ENCODE assay signal across 8 cellular contexts in the genomic region with DNA sequence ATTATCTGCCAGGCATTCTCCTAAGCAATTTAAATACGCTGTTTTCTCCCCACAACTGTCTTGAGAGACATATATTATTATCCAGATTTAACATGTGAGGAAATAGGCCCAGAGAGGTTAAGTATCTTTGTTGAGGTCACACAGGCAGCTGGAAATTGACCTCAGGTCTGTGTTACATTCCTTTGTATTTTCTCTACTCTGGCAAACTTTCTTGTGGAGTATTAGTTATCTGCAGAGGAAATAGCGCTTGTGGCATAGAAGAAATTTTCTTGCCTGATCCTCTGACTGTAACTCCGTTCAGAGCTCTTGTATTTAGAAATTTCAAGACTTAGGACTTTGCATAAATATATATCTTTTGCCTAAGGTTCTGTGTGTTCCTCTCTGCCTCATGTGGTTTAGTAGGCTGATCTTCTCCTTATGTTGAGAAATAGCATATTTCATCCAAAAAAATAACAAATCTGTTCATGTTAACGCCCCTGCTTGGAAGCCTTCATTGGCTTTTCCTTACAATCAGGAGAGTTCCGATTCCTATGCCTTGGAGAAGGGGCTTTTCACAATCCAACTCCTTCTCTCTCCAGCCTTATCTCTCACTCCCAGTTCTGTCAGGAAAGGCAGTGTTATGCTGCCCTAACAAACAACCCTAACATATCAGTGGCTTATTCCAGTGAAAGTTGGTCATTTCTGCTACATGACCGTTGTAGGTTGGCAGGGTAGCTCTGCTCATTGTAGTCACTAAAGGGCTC. TPM values are rescaled to one million over a fixed set of nuclear protein-coding genes. Genes with fewer than 3 reads are reported as not detected.
A peak's percentile ranks its signal among the peaks of the same experiment; 100 is the strongest.
DNase-seq lines count a peak whose midpoint lies in the region; ATAC-seq and TF ChIP-seq lines count a peak whose summit lies in the region.

No MANE protein-coding gene starts in this region.

- DNase-seq in left ventricle myocardium inferior (no peak), cardiac septum (ENCODE audit: low spot score) (no peak), dorsolateral prefrontal cortex (no peak), mesenteric fat pad (ENCODE audit: low spot score) (no peak), DMS53 treated with DMSO at 0.1 percent for 48 hours (lab: John Stamatoyannopoulos, UW; ENCODE audit: unreplicated experiment) (no peak)
- peak in 2 of 9 donors; percentile 3 for DNase-seq in naive thymus-derived CD4-positive, alpha-beta T cell

- peaks cover 16% of the 10 kb centered on the region for H3K36me3 ChIP-seq in left ventricle myocardium inferior
- H3K36me3 ChIP-seq in naive thymus-derived CD4-positive, alpha-beta T cell (ENCODE audit: control insufficient read depth in 2 of 3, insufficient read depth in 3 of 3, low read length in 3 of 3), result peaks cover 0 to 23% (median 0%) of the 10 kb centered on the region in 3 experiments

- CTCF ChIA-PET in naive thymus-derived CD4-positive, alpha-beta T cell (lab: Charles Lee), result interaction anchor here (1.4 kb wide), 1 partner anchor 913 kb away, joined by 7 read pairs; no protein-coding TSS in a partner anchor

- intact Hi-C loops in left ventricle myocardium inferior (cut with micrococcal nuclease), result loop anchor here (10.0 kb wide), 4 partner anchors 118 to 908 kb away; a partner anchor contains a TSS
- intact Hi-C loops in cardiac septum (cut with DNase I), result loop anchor here (5.0 to 10.0 kb wide), 2 partner anchors 181 to 808 kb away; no protein-coding TSS in a partner anchor
- intact Hi-C loops in dorsolateral prefrontal cortex (cut with DNase I), result loop anchor here (1.0 to 10.0 kb wide), 5 partner anchors 61 to 968 kb away; no protein-coding TSS in a partner anchor
- intact Hi-C loops in naive thymus-derived CD4-positive, alpha-beta T cell (cut with micrococcal nuclease), result loop anchor here (10.0 kb wide), 3 partner anchors 242 to 788 kb away; a partner anchor contains a TSS

- H3K36me3 Mint-ChIP-seq in naive thymus-derived CD4-positive, alpha-beta T cell, result peaks cover 6 to 36% (median 31%) of the 10 kb centered on the region in 5 donors

- no peak for ATAC-seq in naive thymus-derived CD4-positive, alpha-beta T cell
- ATAC-seq in GM21390 (IDR thresholded peaks at IDR 0.05; ENCODE audit: unreplicated experiment), result no peak
- ATAC-seq in GM18519 (IDR thresholded peaks at IDR 0.05; ENCODE audit: low FRiP score, unreplicated experiment), result no peak

- peak overlapping the region; percentile 41 to 100 (median 94) for H3K4me3 Mint-ChIP-seq in naive thymus-derived CD4-positive, alpha-beta T cell

- no peaks in the 10 kb centered on the region for H3K27me3 ChIP-seq in left ventricle myocardium inferior (ENCODE audit: low read depth)
- H3K27me3 ChIP-seq in dorsolateral prefrontal cortex, result no peaks in the 10 kb centered on the region
- H3K27me3 ChIP-seq in naive thymus-derived CD4-positive, alpha-beta T cell (ENCODE audit: control insufficient read depth in 2 of 2, insufficient read depth in 2 of 2, low read length in 2 of 2), result no peaks in the 10 kb centered on the region

- peaks cover 11% of the 10 kb centered on the region for H3K9me3 ChIP-seq in left ventricle myocardium inferior (replicated peaks)
- H3K9me3 ChIP-seq in naive thymus-derived CD4-positive, alpha-beta T cell (ENCODE audit: control insufficient read depth in 2 of 3, low read length in 3 of 3), result no peaks in the 10 kb centered on the region

- H3K27me3 Mint-ChIP-seq in naive thymus-derived CD4-positive, alpha-beta T cell, result peaks cover 0 to 5% (median 0%) of the 10 kb centered on the region in 5 donors

- H3K9me3 Mint-ChIP-seq in naive thymus-derived CD4-positive, alpha-beta T cell, result peaks cover 0 to 34% (median 9%) of the 10 kb centered on the region in 11 donors

- peak overlapping the region; percentile 99 for H3K27ac ChIP-seq in left ventricle myocardium inferior (replicated peaks)
- H3K27ac ChIP-seq in dorsolateral prefrontal cortex, result peak overlapping the region; percentile 9 to 100 (median 99)
- peak overlapping the region; percentile 95 for H3K27ac ChIP-seq in naive thymus-derived CD4-positive, alpha-beta T cell (ENCODE audit: low read depth, low read length)

- POLR2A ChIA-PET in naive thymus-derived CD4-positive, alpha-beta T cell (lab: Charles Lee), result interaction anchor here (0.7 to 2.5 kb wide), 12 partner anchors 13 to 510 kb away, joined by 3 to 6 read pairs (median 3); a partner anchor contains a TSS

- peak overlapping the region in 8 of 9 donors; percentile 0 to 100 (median 100) for H3K27ac Mint-ChIP-seq in naive thymus-derived CD4-positive, alpha-beta T cell

- H3K4me3 ChIP-seq in left ventricle myocardium inferior, result no peak overlapping the region
- peak overlapping the region in 31 of 59 donors; percentile 71 to 99 (median 93) for H3K4me3 ChIP-seq in dorsolateral prefrontal cortex
- H3K4me3 ChIP-seq in naive thymus-derived CD4-positive, alpha-beta T cell (ENCODE audit: low read length), result peak overlapping the region; percentile 97

- no peak for TF ChIP-seq CTCF in left ventricle myocardium inferior (IDR thresholded peaks at IDR 0.05; ENCODE audit: borderline replicate concordance)
- no peak for TF ChIP-seq CTCF in dorsolateral prefrontal cortex (IDR thresholded peaks at IDR 0.05 in 54 of 56, conservative IDR thresholded peaks at IDR 0.05 in 2 of 56; ENCODE audit: low read depth in 1 of 56, partially characterized antibody in 56 of 56)

- peaks cover 26 to 59% (median 52%) of the 10 kb centered on the region in 7 donors for H3K4me1 Mint-ChIP-seq in naive thymus-derived CD4-positive, alpha-beta T cell

- H3K4me1 ChIP-seq in left ventricle myocardium inferior, result peaks cover 39% of the 10 kb centered on the region
- peaks cover 12 to 16% of the 10 kb centered on the region in 2 donors for H3K4me1 ChIP-seq in naive thymus-derived CD4-positive, alpha-beta T cell (ENCODE audit: control insufficient read depth in 2 of 2, insufficient read depth in 2 of 2, low read length in 2 of 2)

RNA-seq across cellular contexts. Expression of a gene that starts 2.5 kb away (rescaled TPM):
- total RNA-seq in left ventricle myocardium inferior (101 TPM), cardiac septum (91.7 TPM), dorsolateral prefrontal cortex (100 to 1,000 TPM in 18 of 120 experiments, 10 to 100 TPM in 102; 41.3 to 211 (median 70.6) TPM), mesenteric fat pad (298 TPM)
- 1,000 to 10,000 TPM in 2 of 5 experiments, 10 to 100 TPM in 3; 17.9 to 1,362 (median 41.2) TPM for total RNA-seq in naive thymus-derived CD4-positive, alpha-beta T cell
- 10 to 100 TPM; 21.9 to 30.1 TPM for polyA plus RNA-seq in naive thymus-derived CD4-positive, alpha-beta T cell
